Comparison of ENCODE assay signal across 15 cellular contexts in genomic region chr1:204266504-204267034, GRCh38. TPM values are rescaled to one million over a fixed set of nuclear protein-coding genes. Genes with fewer than 3 reads are reported as not detected.
DNase-seq lines count a peak whose midpoint lies in the region; ATAC-seq, FAIRE-seq and TF ChIP-seq lines count a peak whose summit lies in the region.
"Had no signal": no experiment of that assay in that cellular context is flagged by ENCODE, and none has a peak within 500 bp of the region (broad histone marks: within the 10 kb centered on the region; RNA-seq: fewer than 3 reads in every experiment).

No MANE protein-coding gene starts in this region.

- peaks cover 0 to 3% of the 10 kb centered on the region in 2 donors for H3K4me1 ChIP-seq in small intestine (ENCODE audit: control insufficient read depth in 2 of 2, insufficient read depth in 1 of 2, low read depth in 1 of 2, low read length in 1 of 2)

- peak overlapping the region; percentile 40 for H3K27ac ChIP-seq in layer of hippocampus (ENCODE audit: low read depth, low read length)
- H3K27ac ChIP-seq in small intestine (ENCODE audit: low read depth in 1 of 2, low read length in 1 of 2), result peak overlapping the region in 1 of 2 donors; percentile 69
- H3K27ac ChIP-seq: coronary artery had no signal

- H3K9me3 ChIP-seq in small intestine (ENCODE audit: control insufficient read depth, low read depth), result no peaks in the 10 kb centered on the region

- H3K27me3 ChIP-seq in layer of hippocampus (ENCODE audit: control insufficient read depth, insufficient read depth, low read length), result no peaks in the 10 kb centered on the region
- H3K27me3 ChIP-seq in small intestine (ENCODE audit: control insufficient read depth in 2 of 2, insufficient read depth in 2 of 2, low read length in 2 of 2), result no peaks in the 10 kb centered on the region

- no peak for TF ChIP-seq CTCF in GM13977 (IDR thresholded peaks at IDR 0.05; ENCODE audit: extremely low read depth, insufficient read depth, missing control alignments)

- FAIRE-seq in small intestine (lab: Jason Lieb, UNC), result no peak

- WGBS in small intestine, 3 donors, result 14 to 54% (median 23%) methylated on average over 5 of the region's 5 CpGs

- DNase-seq in GM03348 (ENCODE audit: low spot score), result peak; percentile 31
- DNase-seq in SW480 (ENCODE audit: low spot score), result peak; percentile 33
- peak; percentile 95 for DNase-seq in small intestine
- DNase-seq in GM13977 (ENCODE audit: low spot score), result no peak
- DNase-seq in COLO829 (ENCODE audit: low spot score), result no peak
- DNase-seq: activated CD4-positive, alpha-beta T cell treated with anti-CD3 and anti-CD28 coated beads, Interleukin-2, amount 10 ng/mL, durations not matched to agents 24 days and 14 days; KG1; NCI-H1930; NCI-H748 treated with DMSO at 0.1 percent for 48 hours; RPMI8226; stimulated activated CD4-positive, alpha-beta T cell treated with anti-CD3 and anti-CD28 coated beads, Interleukin-2, amount 100 ng/mL, for 24 hours had no signal

- in situ Hi-C loops in GM13977 (cut with MboI; ENCODE audit: low pct_unique_long_range_greater_than_20kb, low sequenced_read_pairs, unreplicated experiment), result no loop called here

- no peak for ATAC-seq in HG03378 (IDR thresholded peaks at IDR 0.05; ENCODE audit: unreplicated experiment)
- ATAC-seq: GM23338 had no signal

- peaks cover 0 to 12% of the 10 kb centered on the region in 2 donors for H3K36me3 ChIP-seq in small intestine (ENCODE audit: control insufficient read depth in 2 of 2, insufficient read depth in 2 of 2, low read length in 2 of 2)

- H3K4me3 ChIP-seq in small intestine (ENCODE audit: low read depth in 1 of 2, low read length in 2 of 2), result no peak overlapping the region
- H3K4me3 ChIP-seq: coronary artery, GM23338 had no signal

RNA-seq across cellular contexts. Expression of gene GOLT1A, which starts 52.8 kb away (rescaled TPM):
- 100 to 1,000 TPM in 2 of 3 donors, 10 to 100 TPM in 1; 42.8 to 119 (median 104) TPM for polyA plus RNA-seq in small intestine

Comparison
In these comparisons a context has a peak if more than half of its experiments do, and no peak if none do; other contexts are left out.
1. DNase-seq: peak in GM03348 (single experiment), SW480 (single experiment) and small intestine (single experiment); none in GM13977 (single experiment) and COLO829 (single experiment).